ENCODE assay signal across 18 cellular contexts in the genomic region with DNA sequence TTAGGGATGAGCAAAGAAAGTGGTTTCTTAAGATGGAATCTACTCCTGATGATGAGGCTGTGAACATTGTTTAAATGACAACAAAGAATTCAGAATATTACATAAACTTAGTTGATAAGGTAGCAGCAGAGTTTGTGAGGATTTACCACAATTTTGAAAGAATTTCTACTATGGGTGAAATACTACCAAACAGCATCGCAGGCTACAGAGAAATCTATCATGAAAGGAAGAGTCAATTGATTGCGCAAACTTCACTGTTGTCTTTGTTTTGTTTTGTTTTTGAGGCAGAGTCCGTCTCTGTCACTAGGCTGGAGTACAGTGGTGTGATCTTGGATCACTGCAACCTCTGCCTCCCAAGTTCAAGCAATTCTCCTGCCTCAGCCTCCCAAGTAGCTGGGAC.
DNase-seq lines count a peak whose midpoint lies in the region; ATAC-seq, FAIRE-seq and TF ChIP-seq lines count a peak whose summit lies in the region.
"Had no signal": no experiment of that assay in that cellular context is flagged by ENCODE, and none has a peak within 500 bp of the region (broad histone marks: within the 10 kb centered on the region; RNA-seq: fewer than 3 reads in every experiment).

No MANE protein-coding gene starts in this region.

- no peaks in the 10 kb centered on the region for H3K79me2 ChIP-seq in K562 (ENCODE audit: control insufficient read depth, insufficient read depth, low read length)
- H3K79me2 ChIP-seq in trophoblast cell (ENCODE audit: control insufficient read depth, insufficient read depth, low read length, poor library complexity), result no peaks in the 10 kb centered on the region

- no peak for TF ChIP-seq CTCF in Caco-2 (IDR thresholded peaks at IDR 0.05; ENCODE audit: insufficient read depth in 1 of 2, low read depth in 1 of 2, low read length in 1 of 2, severe bottlenecking in 1 of 2, unreplicated experiment in 1 of 2)
- no peak for TF ChIP-seq CTCF in K562 (IDR thresholded peaks at IDR 0.05 in 2 of 3, conservative IDR thresholded peaks at IDR 0.05 in 1 of 3; ENCODE audit: insufficient read depth in 2 of 3, low read depth in 1 of 3, low read length in 3 of 3)

- H3K18ac ChIP-seq in trophoblast cell (ENCODE audit: low read length), result no peak overlapping the region

- no peak overlapping the region for H3K9ac ChIP-seq in K562 (ENCODE audit: insufficient read depth in 1 of 2, low read depth in 2 of 2, low read length in 2 of 2)
- no peak overlapping the region for H3K9ac ChIP-seq in trophoblast cell (ENCODE audit: low read length)
- H3K9ac ChIP-seq: GM23248 had no signal

- no peaks in the 10 kb centered on the region for H3K9me1 ChIP-seq in K562 (ENCODE audit: control insufficient read depth, insufficient read depth, low read length)

- no peak for TF ChIP-seq EP300 in Ishikawa (IDR thresholded peaks at IDR 0.05; ENCODE audit: borderline replicate concordance)
- no peak for TF ChIP-seq EP300 in K562 (IDR thresholded peaks at IDR 0.05; ENCODE audit: low read length)

- 72% methylated on average over 3 of the region's 3 CpGs for WGBS in K562 (ENCODE audit: insufficient coverage, low coverage, missing lambda C conversion rate)
- no CpG with 5 or more reads among the region's 3 CpGs for WGBS in trophoblast cell (ENCODE audit: extremely low coverage, insufficient coverage, insufficient read length)

- H3K27me3 ChIP-seq in Caco-2 (replicated peaks; ENCODE audit: control insufficient read depth, insufficient read depth, low read length) (no peaks in the 10 kb centered on the region), K562 (ENCODE audit: control insufficient read depth in 2 of 2, insufficient read depth in 2 of 2, low read length in 2 of 2) (no peaks in the 10 kb centered on the region), trophoblast cell (ENCODE audit: insufficient read depth, low read length) (no peaks in the 10 kb centered on the region)

- H3K27ac Mint-ChIP-seq in Caco-2 (ENCODE audit: unreplicated experiment), result peak overlapping the region; percentile 97
- H3K27ac Mint-ChIP-seq: CD4-positive, alpha-beta T cell had no signal

- H3K4me1 ChIP-seq in Caco-2, result peaks cover 70% of the 10 kb centered on the region
- peaks cover 3 to 9% of the 10 kb centered on the region in 2 experiments; a peak in 4 of 5 replicates for H3K4me1 ChIP-seq in K562 (replicated peaks in 1 of 2; ENCODE audit: control insufficient read depth in 2 of 2, insufficient read depth in 2 of 2, low read length in 2 of 2)
- peaks cover 7 to 13% of the 10 kb centered on the region in 2 experiments for H3K4me1 ChIP-seq in trophoblast cell (ENCODE audit: control insufficient read depth in 1 of 2, insufficient read depth in 2 of 2, low read length in 2 of 2)

- no peak overlapping the region for H2BK120ac ChIP-seq in trophoblast cell (ENCODE audit: insufficient read depth, low read length, poor library complexity)

- no peak overlapping the region for H2BK5ac ChIP-seq in trophoblast cell (ENCODE audit: low read depth, low read length, poor library complexity)

- no peak overlapping the region for H3K27ac ChIP-seq in K562 (ENCODE audit: extremely low read depth, low read depth, low read length)
- H3K27ac ChIP-seq in trophoblast cell (ENCODE audit: low read depth, low read length), result no peak overlapping the region
- H3K27ac ChIP-seq: C4-2B, GM23248 had no signal

- DNase-seq in Caco-2 (no peak), K562 (ENCODE audit: extremely low read depth in 1 of 4, low spot score in 3 of 4) (no peak), trophoblast cell (peak; percentile 43 to 96), activated gamma-delta T cell treated with Interleukin-2 at 50 U/mL for 16 hours (no peak), GM19239 (ENCODE audit: insufficient read length, low spot score) (no peak), NCI-H187 (lab: John Stamatoyannopoulos, UW) (no peak)
- DNase-seq: AML-193; CD4-positive, alpha-beta T cell; DND-41; EL; GM23248; HCEC 1CT; KG1 had no signal

- H3K36me3 ChIP-seq in Caco-2 (ENCODE audit: control insufficient read depth, insufficient read depth, low read length) (no peaks in the 10 kb centered on the region), K562 (ENCODE audit: control insufficient read depth, insufficient read depth, low read length) (no peaks in the 10 kb centered on the region), trophoblast cell (ENCODE audit: control insufficient read depth in 1 of 2, insufficient read depth in 2 of 2, low read length in 2 of 2) (no peaks in the 10 kb centered on the region)

- H3K27me3 Mint-ChIP-seq in Caco-2 (ENCODE audit: insufficient read depth, unreplicated experiment), result no peaks in the 10 kb centered on the region

- POLR2A ChIA-PET in Caco-2 (lab: Charles Lee) (no interaction called here), K562 (lab: Yijun Ruan, JAX) (interaction anchor here (1.6 kb wide), 1 partner anchor 11 kb away, joined by 4 read pairs; no protein-coding TSS in a partner anchor)

- CTCF ChIA-PET in Caco-2 (lab: Charles Lee), result no interaction called here
- CTCF ChIA-PET in K562 (lab: Yijun Ruan, JAX; ENCODE audit: low intra/inter-chr PET ratio), result no interaction called here

- BruUV-seq in Caco-2 (replicated peaks; lab: Mats Ljungman, UMichigan), result no TSS peak
- no TSS peak for BruUV-seq in K562 (replicated peaks; lab: Mats Ljungman, UMichigan)

- FAIRE-seq in K562 (lab: Jason Lieb, UNC) (no peak), GM19239 (lab: Jason Lieb, UNC) (no peak)
- FAIRE-seq: A204.1, GM12878, H54 had no signal

- no peak overlapping the region for H4K91ac ChIP-seq in trophoblast cell (ENCODE audit: low read depth, low read length)

- no peak for TF ChIP-seq POLR2A in K562 (conservative IDR thresholded peaks at IDR 0.05)

- H3K4me3 ChIP-seq in Caco-2 (ENCODE audit: low read depth, low read length), result no peak overlapping the region
- no peak overlapping the region for H3K4me3 ChIP-seq in K562
- no peak overlapping the region for H3K4me3 ChIP-seq in trophoblast cell (ENCODE audit: low read depth, low read length)
- H3K4me3 ChIP-seq: GM12878, GM23248 had no signal

- no peak overlapping the region for H3K4ac ChIP-seq in trophoblast cell (ENCODE audit: low read depth, low read length)

- no peak overlapping the region for H3K14ac ChIP-seq in trophoblast cell (ENCODE audit: low read length)

- H4K20me1 ChIP-seq in K562 (replicated peaks; ENCODE audit: control insufficient read depth, insufficient read depth, low read length), result no peaks in the 10 kb centered on the region

- no peak for ATAC-seq in K562
- ATAC-seq: GM12878 had no signal

- in situ Hi-C loops in K562 (cut with MboI), result no loop called here

- H3K9me3 ChIP-seq in Caco-2 (peaks cover 7% of the 10 kb centered on the region), K562 (replicated peaks; ENCODE audit: control insufficient read depth, insufficient read depth, low read depth, low read length) (no peaks in the 10 kb centered on the region), trophoblast cell (ENCODE audit: insufficient read depth, low read depth, low read length) (peaks cover 4% of the 10 kb centered on the region)

- H4K12ac ChIP-seq in trophoblast cell (ENCODE audit: low read depth, low read length), result no peak overlapping the region

- H2AFZ ChIP-seq in K562 (ENCODE audit: low read depth, low read length), result no peak overlapping the region
- H2AFZ ChIP-seq in trophoblast cell (ENCODE audit: insufficient read depth, low read length, poor library complexity), result no peak overlapping the region
- H2AFZ ChIP-seq: GM23248 had no signal

- H3K4me3 Mint-ChIP-seq in Caco-2 (ENCODE audit: unreplicated experiment), result no peak overlapping the region
- H3K4me3 Mint-ChIP-seq: CD4-positive, alpha-beta T cell had no signal

- H2BK12ac ChIP-seq in trophoblast cell (ENCODE audit: low read length), result no peak overlapping the region

- H3K4me2 ChIP-seq in K562 (ENCODE audit: insufficient read depth, low read length) (no peak overlapping the region), trophoblast cell (ENCODE audit: low read length) (no peak overlapping the region)

- peaks cover 9% of the 10 kb centered on the region for H3K9me3 Mint-ChIP-seq in Caco-2 (ENCODE audit: unreplicated experiment)
- H3K9me3 Mint-ChIP-seq: CD4-positive, alpha-beta T cell had no signal

- H2AK5ac ChIP-seq in trophoblast cell (ENCODE audit: low read length), result no peak overlapping the region

- peaks cover 8% of the 10 kb centered on the region for H3K79me1 ChIP-seq in trophoblast cell (ENCODE audit: low read length)

- peaks cover 17% of the 10 kb centered on the region for H3K36me3 Mint-ChIP-seq in Caco-2 (ENCODE audit: insufficient read depth, unreplicated experiment)

- intact Hi-C loops in Caco-2 (cut with micrococcal nuclease; ENCODE audit: unreplicated experiment) (loop anchor here (10.0 kb wide), 1 partner anchor 110 kb away; the partner anchor contains the start of gene SLC6A6), K562 (cut with micrococcal nuclease) (no loop called here)

- no peak overlapping the region for H3K23ac ChIP-seq in trophoblast cell (ENCODE audit: low read length)

- H3K4me1 Mint-ChIP-seq in Caco-2 (ENCODE audit: low read depth, unreplicated experiment), result peaks cover 35% of the 10 kb centered on the region

- TF ChIP-seq RAD21 in Ishikawa (IDR thresholded peaks at IDR 0.05; ENCODE audit: low read depth) (no peak), K562 (CRISPR knock-in tag; conservative IDR thresholded peaks at IDR 0.05 in 1 of 2, IDR thresholded peaks at IDR 0.05 in 1 of 2) (no peak)

- H4K8ac ChIP-seq in trophoblast cell (ENCODE audit: low read depth, low read length), result no peak overlapping the region

TF ChIP-seq in Ishikawa, 13 proteins besides CTCF, POLR2A, EP300 and RAD21:
- TF ChIP-seq CEBPB (IDR thresholded peaks at IDR 0.05) (peak; percentile 38; the same call in 1 of the 2 replicates), TEAD4 (IDR thresholded peaks at IDR 0.05) (no peak)
TF ChIP-seq in Ishikawa: peak in this region for 1.

TF ChIP-seq in K562, 482 proteins besides CTCF, POLR2A, EP300 and RAD21:
- peak; percentile 49 for TF ChIP-seq CEBPG (CRISPR knock-in tag; IDR thresholded peaks at IDR 0.05)
- TF ChIP-seq CEBPG (tag; conservative IDR thresholded peaks at IDR 0.05 in 1 of 2, IDR thresholded peaks at IDR 0.05 in 1 of 2), result peak; percentile 49 to 77; a peak in 3 of 4 replicates
- peak; percentile 87 for TF ChIP-seq CEBPB (tag; IDR thresholded peaks at IDR 0.05)
- TF ChIP-seq, protein P1, sequence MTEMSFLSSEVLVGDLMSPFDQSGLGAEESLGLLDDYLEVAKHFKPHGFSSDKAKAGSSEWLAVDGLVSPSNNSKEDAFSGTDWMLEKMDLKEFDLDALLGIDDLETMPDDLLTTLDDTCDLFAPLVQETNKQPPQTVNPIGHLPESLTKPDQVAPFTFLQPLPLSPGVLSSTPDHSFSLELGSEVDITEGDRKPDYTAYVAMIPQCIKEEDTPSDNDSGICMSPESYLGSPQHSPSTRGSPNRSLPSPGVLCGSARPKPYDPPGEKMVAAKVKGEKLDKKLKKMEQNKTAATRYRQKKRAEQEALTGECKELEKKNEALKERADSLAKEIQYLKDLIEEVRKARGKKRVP (CRISPR knock-in tag; IDR thresholded peaks at IDR 0.05), result no peak

Comparison
In these comparisons a context has a peak if more than half of its experiments do, and no peak if none do; other contexts are left out.
1. DNase-seq: peak in trophoblast cell (2 of 2); none in Caco-2 (0 of 2), K562 (0 of 4), activated gamma-delta T cell treated with Interleukin-2 at 50 U/mL for 16 hours (single experiment), GM19239 (single experiment) and NCI-H187 (0 of 2).